In the genomic region with DNA sequence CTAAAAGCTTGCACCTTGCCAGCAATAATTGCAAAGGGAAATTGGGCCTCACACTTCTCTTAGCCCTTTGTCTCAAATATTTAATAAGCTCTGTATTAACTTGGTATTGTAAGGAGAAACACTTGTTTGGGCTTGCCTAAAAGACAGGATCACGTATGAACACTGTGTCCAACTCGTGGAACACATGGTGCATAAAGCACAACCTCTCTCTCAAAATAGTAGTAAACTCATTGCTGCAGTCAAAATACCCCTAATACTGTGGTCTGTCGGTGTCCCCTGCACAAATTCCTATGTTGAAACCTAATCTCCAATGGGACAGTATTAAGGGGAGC, we compare ENCODE assay signal across 8 cellular contexts. TPM values are rescaled to one million over a fixed set of nuclear protein-coding genes. Genes with fewer than 3 reads are reported as not detected.
DNase-seq lines count a peak whose midpoint lies in the region; ATAC-seq, FAIRE-seq and TF ChIP-seq lines count a peak whose summit lies in the region.

No MANE protein-coding gene starts in this region.

- peaks cover 15% of the 10 kb centered on the region for H3K36me3 ChIP-seq in GM23338 (ENCODE audit: insufficient read depth)
- H3K36me3 ChIP-seq in iPS-18a (ENCODE audit: control insufficient read depth, low read depth, low read length): peaks cover 30% of the 10 kb centered on the region

- intact Hi-C loops in activated CD8-positive, alpha-beta T cell treated with anti-CD3 and anti-CD28 coated beads for 36 hours (cut with micrococcal nuclease): loop anchor here (2.0 kb wide), 1 partner anchor 30 kb away; no protein-coding TSS in a partner anchor
- intact Hi-C loops in lower leg skin (cut with DNase I; ENCODE audit: low total_unique reads): no loop called here

- peak; percentile 6; the same call in 2 of the 3 replicates for ATAC-seq in GM23338
- ATAC-seq in activated CD8-positive, alpha-beta T cell treated with anti-CD3 and anti-CD28 coated beads for 36 hours: peak; percentile 16

- H3K9me3 ChIP-seq in iPS-18a (ENCODE audit: control insufficient read depth, low read depth, low read length): no peaks in the 10 kb centered on the region

- TF ChIP-seq POLR2A in lower leg skin (IDR thresholded peaks at IDR 0.05): no peak

- H2AFZ ChIP-seq in GM23338: no peak overlapping the region

- no peaks in the 10 kb centered on the region for H3F3A ChIP-seq in GM23338 (replicated peaks; ENCODE audit: low read depth)

- DNase-seq in AG10803 (ENCODE audit: low read depth): no peak
- no peak for DNase-seq in GM23338 (ENCODE audit: low spot score)
- no peak for DNase-seq in activated CD8-positive, alpha-beta T cell treated with anti-CD3 and anti-CD28 coated beads for 36 hours
- DNase-seq in urothelium cell line (ENCODE audit: low spot score): no peak
- no peak for DNase-seq in lower leg skin (ENCODE audit: low spot score in 2 of 2)
- no peak for DNase-seq in foreskin melanocyte

- no peaks in the 10 kb centered on the region for H3K27me3 ChIP-seq in GM23338 (ENCODE audit: insufficient read depth)
- no peaks in the 10 kb centered on the region for H3K27me3 ChIP-seq in iPS-18a (ENCODE audit: control insufficient read depth, insufficient read depth, low read length)

- H3K4me2 ChIP-seq in GM23338: peak overlapping the region; percentile 78

- H3K4me3 ChIP-seq in AG10803 (ENCODE audit: low read length) (peak overlapping the region; percentile 91), GM23338 (peak overlapping the region; percentile 79), iPS-18a (ENCODE audit: low read length) (peak overlapping the region; percentile 92), lower leg skin (ENCODE audit: low read depth, poor library complexity, severe bottlenecking) (no peak overlapping the region)

- CTCF ChIA-PET in activated CD8-positive, alpha-beta T cell treated with anti-CD3 and anti-CD28 coated beads for 36 hours (lab: Charles Lee): interaction anchor here (0.7 to 2.9 kb wide), 7 partner anchors 11 to 273 kb away, joined by 3 to 15 read pairs (median 5); a partner anchor contains a TSS

- POLR2A ChIA-PET in activated CD8-positive, alpha-beta T cell treated with anti-CD3 and anti-CD28 coated beads for 36 hours (lab: Charles Lee): interaction anchor here (0.7 to 3.9 kb wide), 15 partner anchors 8 to 262 kb away, joined by 3 to 24 read pairs (median 5); a partner anchor contains a TSS

- H4K20me1 ChIP-seq in GM23338 (replicated peaks; ENCODE audit: insufficient read depth): no peaks in the 10 kb centered on the region; the same call in 1 of the 2 replicates

- no peak for FAIRE-seq in urothelium cell line (lab: Jason Lieb, UNC)

- peak overlapping the region; percentile 78 for H3K9ac ChIP-seq in iPS-18a (ENCODE audit: low read length)

- peaks cover 13% of the 10 kb centered on the region for H3K4me1 Mint-ChIP-seq in GM23338
- H3K4me1 Mint-ChIP-seq in activated CD8-positive, alpha-beta T cell treated with anti-CD3 and anti-CD28 coated beads for 36 hours (ENCODE audit: low read depth): peaks cover 40% of the 10 kb centered on the region

- no peaks in the 10 kb centered on the region for H3K9me3 Mint-ChIP-seq in GM23338
- H3K9me3 Mint-ChIP-seq in activated CD8-positive, alpha-beta T cell treated with anti-CD3 and anti-CD28 coated beads for 36 hours: no peaks in the 10 kb centered on the region

- no peaks in the 10 kb centered on the region for H3K9me2 ChIP-seq in GM23338 (ENCODE audit: insufficient read depth)

- no peak for TF ChIP-seq CTCF in AG10803 (conservative IDR thresholded peaks at IDR 0.05; ENCODE audit: low read length)
- no peak for TF ChIP-seq CTCF in GM23338 (conservative IDR thresholded peaks at IDR 0.05; ENCODE audit: low read depth in 2 of 2)
- TF ChIP-seq CTCF in activated CD8-positive, alpha-beta T cell treated with anti-CD3 and anti-CD28 coated beads for 36 hours (IDR thresholded peaks at IDR 0.05): no peak
- no peak for TF ChIP-seq CTCF in lower leg skin (IDR thresholded peaks at IDR 0.05)

- peak overlapping the region; percentile 72 for H3K27ac ChIP-seq in GM23338 (ENCODE audit: low read depth)
- H3K27ac ChIP-seq in iPS-18a (ENCODE audit: low read length): peak overlapping the region; percentile 87
- H3K27ac ChIP-seq in temporal lobe (ENCODE audit: low read depth, low read length): peak overlapping the region; percentile 53

- H3K27me3 Mint-ChIP-seq in GM23338 (ENCODE audit: insufficient read depth, low read depth, poor library complexity): peaks cover 5% of the 10 kb centered on the region
- no peaks in the 10 kb centered on the region for H3K27me3 Mint-ChIP-seq in activated CD8-positive, alpha-beta T cell treated with anti-CD3 and anti-CD28 coated beads for 36 hours

- peak overlapping the region; percentile 98 for H3K4me3 Mint-ChIP-seq in GM23338
- peak overlapping the region; percentile 87 for H3K4me3 Mint-ChIP-seq in activated CD8-positive, alpha-beta T cell treated with anti-CD3 and anti-CD28 coated beads for 36 hours

- peaks cover 18% of the 10 kb centered on the region for H3K36me3 Mint-ChIP-seq in GM23338 (ENCODE audit: low read depth)
- H3K36me3 Mint-ChIP-seq in activated CD8-positive, alpha-beta T cell treated with anti-CD3 and anti-CD28 coated beads for 36 hours (ENCODE audit: low read depth): peaks cover 32% of the 10 kb centered on the region

- peak overlapping the region; percentile 95 for H3K27ac Mint-ChIP-seq in GM23338
- H3K27ac Mint-ChIP-seq in activated CD8-positive, alpha-beta T cell treated with anti-CD3 and anti-CD28 coated beads for 36 hours: peak overlapping the region; percentile 90

- 25 to 30% methylated on average over 3 of the region's 3 CpGs for WGBS in lower leg skin, 2 donors

- H3K4me1 ChIP-seq in GM23338 (ENCODE audit: insufficient read depth): no peaks in the 10 kb centered on the region
- peaks cover 4% of the 10 kb centered on the region for H3K4me1 ChIP-seq in iPS-18a (ENCODE audit: control insufficient read depth, low read depth, low read length)

- peaks cover 22% of the 10 kb centered on the region for H3K79me2 ChIP-seq in GM23338 (replicated peaks; ENCODE audit: insufficient read depth)

TF ChIP-seq in GM23338, 12 proteins besides CTCF, POLR2A, EP300 and RAD21:
- TF ChIP-seq NANOG (IDR thresholded peaks at IDR 0.05; ENCODE audit: borderline replicate concordance): no peak
- TF ChIP-seq POLR2AphosphoS5 (IDR thresholded peaks at IDR 0.05; ENCODE audit: low read depth): no peak
- TF ChIP-seq ZNF331 (CRISPR knock-in tag; IDR thresholded peaks at IDR 0.05; ENCODE audit: low read depth): no peak
- no peak for TF ChIP-seq ZNF114 (CRISPR knock-in tag; IDR thresholded peaks at IDR 0.05)
- TF ChIP-seq STAT1 (IDR thresholded peaks at IDR 0.05; ENCODE audit: unreplicated experiment): no peak

RNA-seq across cellular contexts. Expression of a gene that starts 0.4 kb away (rescaled TPM):
- total RNA-seq in GM23338 (2014; rRNA removed; shearing (Covaris generic)): 10.4 and 15.8 TPM in 2 replicates
- polyA plus RNA-seq in GM23338 (2016; fragmentation: Nextera tagmentation; extraction: Ambion mirVana): 21.3 TPM in 2 replicates
- total RNA-seq in activated CD8-positive, alpha-beta T cell treated with anti-CD3 and anti-CD28 coated beads for 36 hours: 10 to 100 TPM; 38.9 to 42.1 TPM
- total RNA-seq in temporal lobe (30.0 TPM), lower leg skin (10 to 100 TPM; 21.1 to 27.7 (median 24.9) TPM)

RNA-seq across cellular contexts. Expression of a gene that starts 27.6 kb away (rescaled TPM):
- 82.5 and 85.3 TPM in 2 replicates for total RNA-seq in GM23338 (2014; rRNA removed; shearing (Covaris generic))
- polyA plus RNA-seq in GM23338 (2016; fragmentation: Nextera tagmentation; extraction: Ambion mirVana): 40.4 and 53.2 TPM in 2 replicates
- total RNA-seq in activated CD8-positive, alpha-beta T cell treated with anti-CD3 and anti-CD28 coated beads for 36 hours: 10 to 100 TPM; 72.7 to 75.6 TPM
- total RNA-seq in temporal lobe (76.2 TPM), lower leg skin (10 to 100 TPM; 33.8 to 54.6 (median 36.6) TPM)

RNA-seq across cellular contexts. Expression of a gene that starts 32.2 kb away (rescaled TPM):
- 28.8 and 35.5 TPM in 2 replicates for total RNA-seq in GM23338 (2014; rRNA removed; shearing (Covaris generic))
- 36.5 and 39.8 TPM in 2 replicates for polyA plus RNA-seq in GM23338 (2016; fragmentation: Nextera tagmentation; extraction: Ambion mirVana)
- total RNA-seq in activated CD8-positive, alpha-beta T cell treated with anti-CD3 and anti-CD28 coated beads for 36 hours: 10 to 100 TPM; 72.7 to 74.2 TPM
- total RNA-seq in temporal lobe (47.2 TPM), lower leg skin (10 to 100 TPM; 28.1 to 75.9 (median 54.1) TPM)

RNA-seq across cellular contexts. Expression of a gene that starts 39.0 kb away (rescaled TPM):
- total RNA-seq in GM23338 (2014; rRNA removed; shearing (Covaris generic)): 26.8 and 27.2 TPM in 2 replicates
- 11.9 and 12.5 TPM in 2 replicates for polyA plus RNA-seq in GM23338 (2016; fragmentation: Nextera tagmentation; extraction: Ambion mirVana)
- 1 to 10 TPM; 4.3 to 4.9 TPM for total RNA-seq in activated CD8-positive, alpha-beta T cell treated with anti-CD3 and anti-CD28 coated beads for 36 hours
- total RNA-seq in temporal lobe: 8.1 TPM
- total RNA-seq in lower leg skin: 10 to 100 TPM; 11.3 to 22.8 (median 16.0) TPM
